In genomic region chr3:47162695-47163022, GRCh38 we compare ENCODE assay signal across 8 cellular contexts. TPM values are rescaled to one million over a fixed set of nuclear protein-coding genes. Genes with fewer than 3 reads are reported as not detected.
A peak's percentile ranks its signal among the peaks of the same experiment; 100 is the strongest.
DNase-seq lines count a peak whose midpoint lies in the region; TF ChIP-seq lines count a peak whose summit lies in the region.

No MANE protein-coding gene starts in this region.

- no peaks in the 10 kb centered on the region for H3K9me3 ChIP-seq in tibial nerve

- TF ChIP-seq POLR2A in tibial nerve (IDR thresholded peaks at IDR 0.05) = no peak

- DNase-seq in HFF-Myc (ENCODE audit: extremely low read depth, low read depth) (no peak), amniotic epithelial cell (ENCODE audit: low read depth) (peak; percentile 21), kidney tubule cell (ENCODE audit: low spot score) (peak; percentile 20), tibial nerve (ENCODE audit: low spot score in 2 of 2) (no peak), DMS79 treated with DMSO at 0.1 percent for 48 hours (lab: John Stamatoyannopoulos, UW) (no peak), NCI-H226 (no peak), GM19238 (ENCODE audit: insufficient read length, low spot score) (no peak)

- H3K27me3 ChIP-seq in ACC112 (ENCODE audit: insufficient read depth, low read length) (no peaks in the 10 kb centered on the region), tibial nerve (no peaks in the 10 kb centered on the region)

- H2AFZ ChIP-seq in ACC112 (ENCODE audit: low read length, unreplicated experiment) = peak overlapping the region; percentile 8

- TF ChIP-seq EP300 in tibial nerve (IDR thresholded peaks at IDR 0.05) = no peak

- WGBS in tibial nerve, 2 donors = 3 to 5% methylated on average over 6 of the region's 6 CpGs

- no peaks in the 10 kb centered on the region; the same call in 1 of the 2 replicates for H3K36me3 ChIP-seq in ACC112 (ENCODE audit: insufficient read depth, low read length)
- no peaks in the 10 kb centered on the region for H3K36me3 ChIP-seq in tibial nerve

- H3K27ac ChIP-seq in ACC112 (ENCODE audit: low read depth, low read length) (peak overlapping the region; percentile 77), tibial nerve (peak overlapping the region in 3 of 4 donors; percentile 95 to 98 (median 97))

- H3K4me1 ChIP-seq in ACC112 (ENCODE audit: control insufficient read depth, insufficient read depth, low read length, unreplicated experiment) (peaks cover 29% of the 10 kb centered on the region), tibial nerve (peaks cover 0 to 69% (median 40%) of the 10 kb centered on the region in 4 donors)

- H3K4me3 ChIP-seq in ACC112 (ENCODE audit: low read depth, low read length) (peak overlapping the region; percentile 90), HFF-Myc (replicated peaks; ENCODE audit: low read depth, low read length) (peak overlapping the region; percentile 83), tibial nerve (peak overlapping the region; percentile 63 to 99 (median 91))

- peaks cover 93% of the 10 kb centered on the region for H3K79me2 ChIP-seq in ACC112 (ENCODE audit: control insufficient read depth, insufficient read depth, low read length, unreplicated experiment)

- TF ChIP-seq CTCF in HFF-Myc (IDR thresholded peaks at IDR 0.05; ENCODE audit: low read depth, low read length, missing control alignments) (no peak), tibial nerve (IDR thresholded peaks at IDR 0.05) (no peak)

RNA-seq across cellular contexts. Expression of gene SETD2, which starts 1.3 kb away (rescaled TPM):
- total RNA-seq in tibial nerve = 10 to 100 TPM; 55.5 to 69.6 (median 64.7) TPM

Comparison
In these comparisons a context has a peak if more than half of its experiments do, and no peak if none do; other contexts are left out.
1. DNase-seq: peak in amniotic epithelial cell (single experiment) and kidney tubule cell (single experiment); none in HFF-Myc (single experiment), tibial nerve (0 of 2), DMS79 treated with DMSO at 0.1 percent for 48 hours (single experiment), NCI-H226 (single experiment) and GM19238 (single experiment).
2. Peak in every context shown above with its lines, with median percentiles within 50 percentile points of each other: H3K4me3 ChIP-seq.